Comparison of ENCODE assay signal across 8 cellular contexts in genomic region chr7:18520450-18521235, GRCh38. TPM values are rescaled to one million over a fixed set of nuclear protein-coding genes. Genes with fewer than 3 reads are reported as not detected.
DNase-seq lines count a peak whose midpoint lies in the region; ATAC-seq, FAIRE-seq and TF ChIP-seq lines count a peak whose summit lies in the region.

No MANE protein-coding gene starts in this region.

- H3K27ac Mint-ChIP-seq in activated naive CD4-positive, alpha-beta T cell treated with anti-CD3 and anti-CD28 coated beads, Interleukin-2, amount 10 ng/mL, durations not matched to agents 7 days and 5 days: no peak overlapping the region

- H3K9me3 Mint-ChIP-seq in activated naive CD4-positive, alpha-beta T cell treated with anti-CD3 and anti-CD28 coated beads, Interleukin-2, amount 10 ng/mL, durations not matched to agents 7 days and 5 days: no peaks in the 10 kb centered on the region

- H3K4me1 ChIP-seq in lower lobe of right lung: no peaks in the 10 kb centered on the region

- intact Hi-C loops in lower lobe of right lung (cut with DNase I): no loop called here

- CTCF ChIA-PET in activated naive CD4-positive, alpha-beta T cell treated with anti-CD3 and anti-CD28 coated beads, Interleukin-2, amount 10 ng/mL, durations not matched to agents 7 days and 5 days (lab: Charles Lee): no interaction called here

- no peaks in the 10 kb centered on the region for H3K4me1 Mint-ChIP-seq in activated naive CD4-positive, alpha-beta T cell treated with anti-CD3 and anti-CD28 coated beads, Interleukin-2, amount 10 ng/mL, durations not matched to agents 7 days and 5 days

- peak; percentile 92 for FAIRE-seq in RCC 7860 (lab: Jason Lieb, UNC)

- DNase-seq in RCC 7860 (ENCODE audit: low spot score): peak; percentile 52
- DNase-seq in non-pigmented ciliary epithelial cell (ENCODE audit: low read depth): peak; percentile 53
- DNase-seq in activated naive CD4-positive, alpha-beta T cell treated with anti-CD3 and anti-CD28 coated beads, Interleukin-2, amount 10 ng/mL, durations not matched to agents 7 days and 5 days: no peak
- no peak for DNase-seq in lower lobe of right lung
- no peak for DNase-seq in middle frontal gyrus (ENCODE audit: extremely low spot score, low spot score)
- no peak for DNase-seq in COR-L47 (lab: John Stamatoyannopoulos, UW)

- H3K4me3 ChIP-seq in lower lobe of right lung: no peak overlapping the region

- no peak overlapping the region for H3K4me3 Mint-ChIP-seq in activated naive CD4-positive, alpha-beta T cell treated with anti-CD3 and anti-CD28 coated beads, Interleukin-2, amount 10 ng/mL, durations not matched to agents 7 days and 5 days

- H3K27ac ChIP-seq in lower lobe of right lung: no peak overlapping the region

- ATAC-seq in GM18867 (IDR thresholded peaks at IDR 0.05; ENCODE audit: unreplicated experiment): peak; percentile 63
- peak; percentile 60 for ATAC-seq in HG02852 (IDR thresholded peaks at IDR 0.05; ENCODE audit: unreplicated experiment)
- ATAC-seq in lower lobe of right lung: no peak

- H3K27me3 ChIP-seq in lower lobe of right lung (ENCODE audit: low read depth): no peaks in the 10 kb centered on the region

- H3K36me3 Mint-ChIP-seq in activated naive CD4-positive, alpha-beta T cell treated with anti-CD3 and anti-CD28 coated beads, Interleukin-2, amount 10 ng/mL, durations not matched to agents 7 days and 5 days: no peaks in the 10 kb centered on the region

- H3K9me3 ChIP-seq in lower lobe of right lung: no peaks in the 10 kb centered on the region

- H3K36me3 ChIP-seq in lower lobe of right lung: no peaks in the 10 kb centered on the region

- H3K27me3 Mint-ChIP-seq in activated naive CD4-positive, alpha-beta T cell treated with anti-CD3 and anti-CD28 coated beads, Interleukin-2, amount 10 ng/mL, durations not matched to agents 7 days and 5 days: no peaks in the 10 kb centered on the region

- no peak for TF ChIP-seq CTCF in lower lobe of right lung (IDR thresholded peaks at IDR 0.05)

RNA-seq across cellular contexts. Expression of gene HDAC9, which starts 25.1 kb away (rescaled TPM):
- total RNA-seq in lower lobe of right lung: 14.3 TPM

Comparison
In these comparisons a context has a peak if more than half of its experiments do, and no peak if none do; other contexts are left out.
1. ATAC-seq: peak in GM18867 (single experiment) and HG02852 (single experiment); none in lower lobe of right lung (0 of 2).
2. DNase-seq: peak in RCC 7860 (single experiment) and non-pigmented ciliary epithelial cell (single experiment); none in activated naive CD4-positive, alpha-beta T cell treated with anti-CD3 and anti-CD28 coated beads, Interleukin-2, amount 10 ng/mL, durations not matched to agents 7 days and 5 days (single experiment), lower lobe of right lung (single experiment), middle frontal gyrus (single experiment) and COR-L47 (single experiment).